In the genomic region with DNA sequence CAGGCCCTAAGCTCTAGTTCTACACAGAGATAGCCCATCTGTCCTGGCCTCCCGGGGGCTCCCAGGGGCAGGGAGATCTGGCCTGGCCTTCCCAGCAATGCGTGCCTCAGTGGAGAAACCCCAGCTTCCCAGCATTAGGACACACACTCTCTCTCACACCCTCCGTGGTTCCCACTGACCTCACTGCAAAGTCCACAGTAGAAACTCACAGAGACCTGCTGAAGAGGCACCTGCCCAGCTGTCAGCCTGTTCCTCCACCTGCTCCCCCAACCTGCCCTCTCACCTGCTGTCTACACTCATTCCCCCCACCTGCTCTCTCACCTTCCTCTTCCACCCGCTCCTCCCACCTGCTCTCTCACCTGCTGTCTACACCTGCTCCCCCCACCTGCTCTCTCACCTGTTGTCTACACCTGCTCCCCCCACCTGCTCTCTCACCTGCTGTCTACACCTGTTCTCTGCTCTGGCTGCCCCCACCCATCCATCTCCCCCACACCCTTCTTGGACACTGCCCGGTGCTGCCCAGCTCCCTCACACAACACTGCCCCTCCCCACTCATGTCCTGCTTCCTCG, we compare ENCODE assay signal across 12 cellular contexts. TPM values are rescaled to one million over a fixed set of nuclear protein-coding genes. Genes with fewer than 3 reads are reported as not detected.
A peak's percentile ranks its signal among the peaks of the same experiment; 100 is the strongest.
DNase-seq lines count a peak whose midpoint lies in the region; ATAC-seq and TF ChIP-seq lines count a peak whose summit lies in the region.
"Had no signal": no experiment of that assay in that cellular context is flagged by ENCODE, and none has a peak within 500 bp of the region (broad histone marks: within the 10 kb centered on the region; RNA-seq: fewer than 3 reads in every experiment).

No MANE protein-coding gene starts in this region.

- H3K36me3 Mint-ChIP-seq in mesothelial cell of epicardium = no peaks in the 10 kb centered on the region
- no peaks in the 10 kb centered on the region for H3K36me3 Mint-ChIP-seq in activated CD4-positive, alpha-beta memory T cell treated with anti-CD3 and anti-CD28 coated beads for 36 hours
- H3K36me3 Mint-ChIP-seq: IgD-negative memory B cell had no signal

- H3K4me1 Mint-ChIP-seq in mesothelial cell of epicardium = peaks cover 21% of the 10 kb centered on the region
- peaks cover 6% of the 10 kb centered on the region for H3K4me1 Mint-ChIP-seq in activated CD4-positive, alpha-beta memory T cell treated with anti-CD3 and anti-CD28 coated beads for 36 hours (ENCODE audit: low read depth)

- POLR2A ChIA-PET in activated CD4-positive, alpha-beta memory T cell treated with anti-CD3 and anti-CD28 coated beads for 36 hours (lab: Charles Lee) = no interaction called here

- H3K4me3 ChIP-seq in coronary artery = peak overlapping the region; percentile 45
- no peak overlapping the region for H3K4me3 ChIP-seq in uterus
- H3K4me3 ChIP-seq: Peyer's patch had no signal

- peaks cover 8 to 10% of the 10 kb centered on the region in 2 donors for H3K4me1 ChIP-seq in uterus

- no peaks in the 10 kb centered on the region for H3K36me3 ChIP-seq in uterus
- H3K36me3 ChIP-seq: Peyer's patch had no signal

- TF ChIP-seq CTCF in coronary artery (IDR thresholded peaks at IDR 0.05) (no peak), mesothelial cell of epicardium (IDR thresholded peaks at IDR 0.05; ENCODE audit: unreplicated experiment) (no peak), uterus (IDR thresholded peaks at IDR 0.05) (no peak)

- peaks cover under 1% of the 10 kb centered on the region for H3K9me3 Mint-ChIP-seq in mesothelial cell of epicardium
- no peaks in the 10 kb centered on the region for H3K9me3 Mint-ChIP-seq in activated CD4-positive, alpha-beta memory T cell treated with anti-CD3 and anti-CD28 coated beads for 36 hours
- H3K9me3 Mint-ChIP-seq: IgD-negative memory B cell; stimulated activated naive CD8-positive, alpha-beta T cell treated with anti-CD3 and anti-CD28 coated beads, Interleukin-15, Interleukin-2, amounts not matched to agents 100 ng/mL and 50 ng/mL, for 24 hours had no signal

- CTCF ChIA-PET in activated CD4-positive, alpha-beta memory T cell treated with anti-CD3 and anti-CD28 coated beads for 36 hours (lab: Charles Lee) = interaction anchor here (6.0 kb wide), 1 partner anchor 118 kb away, joined by 106 read pairs; no protein-coding TSS in a partner anchor

- intact Hi-C loops in Right ventricle myocardium inferior (cut with DNase I) = no loop called here
- intact Hi-C loops in Right ventricle myocardium superior (cut with DNase I) = no loop called here
- intact Hi-C loops in uterus (cut with DNase I; ENCODE audit: low total_unique reads) = no loop called here
- intact Hi-C loops in activated CD4-positive, alpha-beta memory T cell treated with anti-CD3 and anti-CD28 coated beads for 36 hours (cut with micrococcal nuclease) = no loop called here

- peak; percentile 2 for ATAC-seq in Right ventricle myocardium inferior
- no peak for ATAC-seq in Right ventricle myocardium superior (ENCODE audit: poor library complexity)
- ATAC-seq in HG02884 (IDR thresholded peaks at IDR 0.05; ENCODE audit: unreplicated experiment) = no peak

- H3K27me3 ChIP-seq in uterus = no peaks in the 10 kb centered on the region
- H3K27me3 ChIP-seq: Peyer's patch had no signal

- H3K4me3 Mint-ChIP-seq in mesothelial cell of epicardium = no peak overlapping the region
- no peak overlapping the region for H3K4me3 Mint-ChIP-seq in activated CD4-positive, alpha-beta memory T cell treated with anti-CD3 and anti-CD28 coated beads for 36 hours
- H3K4me3 Mint-ChIP-seq: stimulated activated naive CD8-positive, alpha-beta T cell treated with anti-CD3 and anti-CD28 coated beads, Interleukin-15, Interleukin-2, amounts not matched to agents 100 ng/mL and 50 ng/mL, for 24 hours had no signal

- peak overlapping the region; percentile 16 for H3K27ac Mint-ChIP-seq in mesothelial cell of epicardium
- no peak overlapping the region for H3K27ac Mint-ChIP-seq in activated CD4-positive, alpha-beta memory T cell treated with anti-CD3 and anti-CD28 coated beads for 36 hours
- H3K27ac Mint-ChIP-seq: IgD-negative memory B cell; stimulated activated naive CD8-positive, alpha-beta T cell treated with anti-CD3 and anti-CD28 coated beads, Interleukin-15, Interleukin-2, amounts not matched to agents 100 ng/mL and 50 ng/mL, for 24 hours had no signal

- no peak for TF ChIP-seq POLR2A in uterus (IDR thresholded peaks at IDR 0.05)

- H3K27ac ChIP-seq in coronary artery (peak overlapping the region; percentile 90 to 91), uterus (peak overlapping the region; percentile 83 to 88)

- H3K27me3 Mint-ChIP-seq in mesothelial cell of epicardium (ENCODE audit: low read depth) = no peaks in the 10 kb centered on the region
- H3K27me3 Mint-ChIP-seq in activated CD4-positive, alpha-beta memory T cell treated with anti-CD3 and anti-CD28 coated beads for 36 hours = peaks cover 19% of the 10 kb centered on the region

- H3K9me3 ChIP-seq in uterus = no peaks in the 10 kb centered on the region
- H3K9me3 ChIP-seq: Peyer's patch had no signal

- DNase-seq in Right ventricle myocardium inferior (ENCODE audit: missing footprints) (no peak), Right ventricle myocardium superior (no peak), coronary artery (ENCODE audit: low spot score) (no peak), mesothelial cell of epicardium (ENCODE audit: low spot score in 2 of 2, unreplicated experiment in 2 of 2) (no peak), uterus (no peak)
- DNase-seq in activated CD4-positive, alpha-beta memory T cell treated with anti-CD3 and anti-CD28 coated beads for 36 hours = no peak
- no peak for DNase-seq in activated naive CD4-positive, alpha-beta T cell treated with Interleukin-2 at 50 U/mL for 16 hours
- DNase-seq: NCI-H1694 treated with DMSO at 0.1 percent for 48 hours had no signal

RNA-seq across cellular contexts. Expression of gene PFKP, which starts 21.1 kb away (rescaled TPM):
- 181 TPM for total RNA-seq in Right ventricle myocardium inferior
- total RNA-seq in Right ventricle myocardium superior = 155 TPM
- 34.2 to 35.3 TPM (median 34.9 TPM) in 3 replicates for total RNA-seq in mesothelial cell of epicardium
- 10 to 100 TPM; 22.9 to 74.5 (median 43.8) TPM for total RNA-seq in uterus
- 100 to 1,000 TPM; 175 to 176 TPM for total RNA-seq in activated CD4-positive, alpha-beta memory T cell treated with anti-CD3 and anti-CD28 coated beads for 36 hours
